Comparison of ENCODE assay signal across 8 cellular contexts in the genomic region with DNA sequence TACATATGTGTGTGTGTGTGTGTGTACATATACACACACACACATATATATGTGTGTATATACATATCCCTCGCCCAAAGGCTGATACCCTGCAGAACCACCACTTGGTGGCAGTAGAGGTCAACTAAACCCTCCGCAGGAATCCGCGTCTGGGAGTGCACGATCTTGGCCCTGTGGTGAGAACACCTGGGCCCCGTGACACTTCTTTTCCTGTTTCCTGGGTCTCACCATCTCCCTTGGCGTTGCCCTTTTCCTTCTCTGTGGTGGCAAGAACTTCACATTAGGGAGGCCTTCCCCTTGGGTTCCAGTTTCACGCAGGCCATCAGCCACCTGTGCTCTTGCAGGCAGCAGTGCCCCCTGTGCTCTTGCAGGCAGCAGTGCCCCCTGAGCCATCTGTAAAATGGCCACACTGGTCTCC. TPM values are rescaled to one million over a fixed set of nuclear protein-coding genes. Genes with fewer than 3 reads are reported as not detected.
A peak's percentile ranks its signal among the peaks of the same experiment; 100 is the strongest.
DNase-seq lines count a peak whose midpoint lies in the region; ATAC-seq and TF ChIP-seq lines count a peak whose summit lies in the region.

No MANE protein-coding gene starts in this region.

- peak; percentile 83 for ATAC-seq in GM18870 (IDR thresholded peaks at IDR 0.05; ENCODE audit: unreplicated experiment)
- ATAC-seq in HG03097 (IDR thresholded peaks at IDR 0.05; ENCODE audit: low FRiP score, unreplicated experiment): peak; percentile 86
- peak; percentile 94 to 99 (median 98) for ATAC-seq in right lobe of liver

- DNase-seq in AG10803 (ENCODE audit: low read depth) (peak; percentile 53), NCI-H2196 (lab: John Stamatoyannopoulos, UW; ENCODE audit: unreplicated experiment) (peak; percentile 80), choroid plexus epithelial cell (ENCODE audit: low read depth) (peak; percentile 81), right lobe of liver (peak in 2 of 3 donors; percentile 57 to 73)
- DNase-seq in activated CD4-positive, CD25-positive, alpha-beta regulatory T cell treated with anti-CD3 and anti-CD28 coated beads, Interleukin-2, amount 50 U/mL, for 72 hours: peak; percentile 46
- DNase-seq in stimulated activated CD8-positive, alpha-beta memory T cell treated with anti-CD3 and anti-CD28 coated beads, Interleukin-12 subunit alpha, Interleukin-12 subunit beta, amount 100 ng/mL, for 4 hours (ENCODE audit: low read depth): peak; percentile 8

- no peaks in the 10 kb centered on the region for H3K9me3 ChIP-seq in right lobe of liver

- H3K36me3 ChIP-seq in right lobe of liver: no peaks in the 10 kb centered on the region

- no peak overlapping the region for H3K27ac ChIP-seq in right lobe of liver

- H3K4me1 ChIP-seq in right lobe of liver: no peaks in the 10 kb centered on the region

- peak; percentile 91 for TF ChIP-seq CTCF in AG10803 (conservative IDR thresholded peaks at IDR 0.05; ENCODE audit: low read length)
- TF ChIP-seq CTCF in choroid plexus epithelial cell (conservative IDR thresholded peaks at IDR 0.05; ENCODE audit: low read depth, low read length): peak; percentile 90
- TF ChIP-seq CTCF in right lobe of liver (IDR thresholded peaks at IDR 0.05): peak; percentile 85 to 92 (median 86)

- no peak for TF ChIP-seq POLR2A in right lobe of liver (IDR thresholded peaks at IDR 0.05)

- no peak overlapping the region for H3K4me3 ChIP-seq in AG10803 (ENCODE audit: low read length)
- no peak overlapping the region for H3K4me3 ChIP-seq in choroid plexus epithelial cell (ENCODE audit: low read depth, low read length)
- H3K4me3 ChIP-seq in right lobe of liver: no peak overlapping the region

- WGBS in right lobe of liver (ENCODE audit: insufficient coverage, low coverage, low lambda C conversion rate, missing lambda C conversion rate): 8% methylated on average over 4 of the region's 8 CpGs

- no peaks in the 10 kb centered on the region for H3K27me3 ChIP-seq in right lobe of liver

- intact Hi-C loops in right lobe of liver (cut with DNase I): loop anchor here in 1 of 2 donors (10.0 kb wide), 1 partner anchor 327 kb away; no protein-coding TSS in a partner anchor

RNA-seq across cellular contexts. Expression of gene IL9, which starts 8.2 kb away (rescaled TPM):
- total RNA-seq in right lobe of liver: not detected

RNA-seq across cellular contexts. Expression of gene SLC25A48, which starts 53.0 kb away (rescaled TPM):
- 1 to 10 TPM in 1 of 6 experiments, under 1 TPM in 4, not detected in 1; 0.39 to 5.3 (median 0.80) TPM for total RNA-seq in right lobe of liver

Comparison
In these comparisons a context has a peak if more than half of its experiments do, and no peak if none do; other contexts are left out.
1. DNase-seq: peak in every context shown above with its lines; median percentile 81 in choroid plexus epithelial cell; 80 in NCI-H2196; 65 in right lobe of liver; 53 in AG10803; 46 in activated CD4-positive, CD25-positive, alpha-beta regulatory T cell treated with anti-CD3 and anti-CD28 coated beads, Interleukin-2, amount 50 U/mL, for 72 hours; 8 in stimulated activated CD8-positive, alpha-beta memory T cell treated with anti-CD3 and anti-CD28 coated beads, Interleukin-12 subunit alpha, Interleukin-12 subunit beta, amount 100 ng/mL, for 4 hours.